1 cellular context compared by ENCODE assay signal in genomic region chr6:108578595-108579038, GRCh38.
TF ChIP-seq lines count a peak whose summit lies in the region.

No MANE protein-coding gene starts in this region.

TF ChIP-seq in K562, 482 proteins besides CTCF, POLR2A, EP300 and RAD21 (continued from another document and continues in another):
- no peak; the same call in 1 of the 2 replicates for TF ChIP-seq MGA (IDR thresholded peaks at IDR 0.05)
- TF ChIP-seq YBX1 (IDR thresholded peaks at IDR 0.05) = no peak
- TF ChIP-seq ZNF668 (CRISPR knock-in tag; IDR thresholded peaks at IDR 0.05) = no peak
- no peak for TF ChIP-seq NELFE (IDR thresholded peaks at IDR 0.05; ENCODE audit: insufficient read depth, insufficient read length)
- TF ChIP-seq CGGBP1 (CRISPR knock-in tag; IDR thresholded peaks at IDR 0.05) = no peak
- peak; percentile 98 for TF ChIP-seq SMARCA4 (IDR thresholded peaks at IDR 0.05)
- no peak for TF ChIP-seq RBM39 (optimal IDR thresholded peaks at IDR 0.05; ENCODE audit: low read depth, low read length)
- peak; percentile 85 for TF ChIP-seq FOXM1 (IDR thresholded peaks at IDR 0.05; ENCODE audit: low read depth)
- no peak for TF ChIP-seq FOXM1 (CRISPR knock-in tag; IDR thresholded peaks at IDR 0.05; ENCODE audit: low read depth)
- TF ChIP-seq TOE1 (IDR thresholded peaks at IDR 0.05; ENCODE audit: borderline replicate concordance) = peak; percentile 80
- no peak for TF ChIP-seq TOE1 (CRISPR knock-in tag; IDR thresholded peaks at IDR 0.05; ENCODE audit: borderline replicate concordance, low read depth)
- TF ChIP-seq CTCFL (IDR thresholded peaks at IDR 0.05; ENCODE audit: borderline replicate concordance, insufficient read depth, low read depth, low read length, poor library complexity, severe bottlenecking) = no peak
- no peak for TF ChIP-seq ZNF511 (CRISPR knock-in tag; IDR thresholded peaks at IDR 0.05)
- no peak for TF ChIP-seq SUPT5H (IDR thresholded peaks at IDR 0.05)
- TF ChIP-seq GABPB2 (CRISPR knock-in tag; conservative IDR thresholded peaks at IDR 0.05) = no peak
- no peak for TF ChIP-seq KDM5B (IDR thresholded peaks at IDR 0.05; ENCODE audit: insufficient replicate concordance, low read depth, low read length)
- TF ChIP-seq BCOR (IDR thresholded peaks at IDR 0.05) = peak; percentile 88
- TF ChIP-seq MNT (conservative IDR thresholded peaks at IDR 0.05) = peak; percentile 60 to 84
- no peak for TF ChIP-seq TAF7 (tag; IDR thresholded peaks at IDR 0.05)
- TF ChIP-seq ZNF584 (CRISPR knock-in tag; IDR thresholded peaks at IDR 0.05; ENCODE audit: low read depth) = no peak
- peak; percentile 42 for TF ChIP-seq BRD9 (IDR thresholded peaks at IDR 0.05; ENCODE audit: low read depth, partially characterized antibody)
- TF ChIP-seq NEUROD1 (IDR thresholded peaks at IDR 0.05; ENCODE audit: borderline replicate concordance, low read depth, low read length, partially characterized antibody) = peak; percentile 64
- peak; percentile 41 for TF ChIP-seq HCFC1 (IDR thresholded peaks at IDR 0.05; ENCODE audit: low read depth, low read length)
- TF ChIP-seq ZFP36 (IDR thresholded peaks at IDR 0.05; ENCODE audit: low read depth, low read length, partially characterized antibody) = no peak
- no peak for TF ChIP-seq CSDE1 (IDR thresholded peaks at IDR 0.05)
- no peak for TF ChIP-seq PHF8 (IDR thresholded peaks at IDR 0.05; ENCODE audit: borderline replicate concordance, low read length)
- TF ChIP-seq E2F3 (CRISPR knock-in tag; IDR thresholded peaks at IDR 0.05) = no peak
- peak; percentile 98 for TF ChIP-seq FOSL1 (tag; conservative IDR thresholded peaks at IDR 0.05)
- peak; percentile 60; the same call in 1 of the 2 replicates for TF ChIP-seq PHF21A (IDR thresholded peaks at IDR 0.05; ENCODE audit: borderline replicate concordance, low read depth)
- TF ChIP-seq POLR2H (tag; IDR thresholded peaks at IDR 0.05; ENCODE audit: low read depth) = no peak
- no peak for TF ChIP-seq ZNF589 (CRISPR knock-in tag; IDR thresholded peaks at IDR 0.05; ENCODE audit: low read depth)
- TF ChIP-seq ZBTB12 (CRISPR knock-in tag; IDR thresholded peaks at IDR 0.05) = no peak
- TF ChIP-seq ZNF133 (CRISPR knock-in tag; IDR thresholded peaks at IDR 0.05) = no peak
- no peak for TF ChIP-seq REST (CRISPR knock-in tag; IDR thresholded peaks at IDR 0.05; ENCODE audit: low read depth)
- TF ChIP-seq EHMT2 (IDR thresholded peaks at IDR 0.05) = no peak
- no peak for TF ChIP-seq HDGF (IDR thresholded peaks at IDR 0.05)
- peak; percentile 99 for TF ChIP-seq DPF2 (IDR thresholded peaks at IDR 0.05)
- peak; percentile 93 for TF ChIP-seq TAL1 (IDR thresholded peaks at IDR 0.05)
- no peak for TF ChIP-seq NCOA6 (IDR thresholded peaks at IDR 0.05)
- TF ChIP-seq MYC (IDR thresholded peaks at IDR 0.05; ENCODE audit: low read depth, low read length) = peak; percentile 85
- TF ChIP-seq MYC (CRISPR knock-in tag; IDR thresholded peaks at IDR 0.05; ENCODE audit: borderline replicate concordance, low read depth) = no peak
- TF ChIP-seq RBFOX2 (IDR thresholded peaks at IDR 0.05; ENCODE audit: low read depth, low read length) = no peak
- no peak for TF ChIP-seq ADNP (tag; IDR thresholded peaks at IDR 0.05)
- TF ChIP-seq SOX6 (IDR thresholded peaks at IDR 0.05) = peak; percentile 90
- TF ChIP-seq PTTG1 (tag; IDR thresholded peaks at IDR 0.05; ENCODE audit: low read depth) = no peak
- TF ChIP-seq CBX8 (IDR thresholded peaks at IDR 0.05; ENCODE audit: borderline replicate concordance, extremely low read depth, low read depth, low read length, poor library complexity, severe bottlenecking) = no peak
- peak; percentile 80 for TF ChIP-seq CREM (IDR thresholded peaks at IDR 0.05; ENCODE audit: low read depth)
- peak; percentile 86 for TF ChIP-seq MAFF (IDR thresholded peaks at IDR 0.05; ENCODE audit: low read length)
